Comparison of ENCODE assay signal across 1 cellular context in the genomic region with DNA sequence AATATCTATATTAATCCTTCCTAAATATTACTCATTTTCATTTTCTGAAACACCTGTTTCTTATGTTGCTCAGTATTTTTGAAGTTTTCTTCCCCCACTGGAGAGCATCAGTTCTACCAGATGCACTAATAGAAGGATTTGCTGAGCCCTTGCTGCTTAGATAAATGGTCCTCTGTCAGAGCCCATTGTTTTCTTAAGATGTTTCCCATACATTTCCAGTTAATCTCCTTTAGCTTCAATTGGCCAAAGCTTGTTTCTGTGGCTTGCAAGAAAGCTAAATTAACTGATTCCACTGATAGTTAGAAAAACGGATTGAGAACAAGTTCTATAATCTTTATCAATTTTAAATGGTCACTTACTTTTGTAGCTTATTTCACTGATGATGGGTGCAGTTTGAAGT.
TF ChIP-seq lines count a peak whose summit lies in the region.

No MANE protein-coding gene starts in this region.

TF ChIP-seq in H1, 55 proteins besides CTCF, POLR2A, EP300 and RAD21:
- TF ChIP-seq KDM1A (IDR thresholded peaks at IDR 0.05; ENCODE audit: borderline replicate concordance, low read length) (no peak), ZNF274 (IDR thresholded peaks at IDR 0.05; ENCODE audit: borderline replicate concordance, extremely low read depth, low read length) (no peak), SRF (IDR thresholded peaks at IDR 0.05; ENCODE audit: low read depth, low read length) (no peak), NANOG (IDR thresholded peaks at IDR 0.05; ENCODE audit: insufficient read depth, low read depth, low read length, poor library complexity, severe bottlenecking) (peak; percentile 90), MAX (IDR thresholded peaks at IDR 0.05) (no peak), SIN3A (conservative IDR thresholded peaks at IDR 0.05 in 1 of 2, IDR thresholded peaks at IDR 0.05 in 1 of 2; ENCODE audit: low read depth in 1 of 2, low read length in 2 of 2) (no peak), CTBP2 (IDR thresholded peaks at IDR 0.05; ENCODE audit: borderline replicate concordance, insufficient read depth, insufficient read length, low read length) (no peak), RFX5 (IDR thresholded peaks at IDR 0.05; ENCODE audit: borderline replicate concordance, low read depth, low read length) (no peak), SP1 (IDR thresholded peaks at IDR 0.05; ENCODE audit: low read depth, low read length) (no peak), BCL11A (IDR thresholded peaks at IDR 0.05; ENCODE audit: low read depth in 2 of 2, low read length in 2 of 2) (peak in 1 of 2 experiments; percentile 25)
- TF ChIP-seq, protein P1, sequence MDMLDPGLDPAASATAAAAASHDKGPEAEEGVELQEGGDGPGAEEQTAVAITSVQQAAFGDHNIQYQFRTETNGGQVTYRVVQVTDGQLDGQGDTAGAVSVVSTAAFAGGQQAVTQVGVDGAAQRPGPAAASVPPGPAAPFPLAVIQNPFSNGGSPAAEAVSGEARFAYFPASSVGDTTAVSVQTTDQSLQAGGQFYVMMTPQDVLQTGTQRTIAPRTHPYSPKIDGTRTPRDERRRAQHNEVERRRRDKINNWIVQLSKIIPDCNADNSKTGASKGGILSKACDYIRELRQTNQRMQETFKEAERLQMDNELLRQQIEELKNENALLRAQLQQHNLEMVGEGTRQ (IDR thresholded peaks at IDR 0.05; ENCODE audit: low read length) = no peak
- TF ChIP-seq, protein P2, sequence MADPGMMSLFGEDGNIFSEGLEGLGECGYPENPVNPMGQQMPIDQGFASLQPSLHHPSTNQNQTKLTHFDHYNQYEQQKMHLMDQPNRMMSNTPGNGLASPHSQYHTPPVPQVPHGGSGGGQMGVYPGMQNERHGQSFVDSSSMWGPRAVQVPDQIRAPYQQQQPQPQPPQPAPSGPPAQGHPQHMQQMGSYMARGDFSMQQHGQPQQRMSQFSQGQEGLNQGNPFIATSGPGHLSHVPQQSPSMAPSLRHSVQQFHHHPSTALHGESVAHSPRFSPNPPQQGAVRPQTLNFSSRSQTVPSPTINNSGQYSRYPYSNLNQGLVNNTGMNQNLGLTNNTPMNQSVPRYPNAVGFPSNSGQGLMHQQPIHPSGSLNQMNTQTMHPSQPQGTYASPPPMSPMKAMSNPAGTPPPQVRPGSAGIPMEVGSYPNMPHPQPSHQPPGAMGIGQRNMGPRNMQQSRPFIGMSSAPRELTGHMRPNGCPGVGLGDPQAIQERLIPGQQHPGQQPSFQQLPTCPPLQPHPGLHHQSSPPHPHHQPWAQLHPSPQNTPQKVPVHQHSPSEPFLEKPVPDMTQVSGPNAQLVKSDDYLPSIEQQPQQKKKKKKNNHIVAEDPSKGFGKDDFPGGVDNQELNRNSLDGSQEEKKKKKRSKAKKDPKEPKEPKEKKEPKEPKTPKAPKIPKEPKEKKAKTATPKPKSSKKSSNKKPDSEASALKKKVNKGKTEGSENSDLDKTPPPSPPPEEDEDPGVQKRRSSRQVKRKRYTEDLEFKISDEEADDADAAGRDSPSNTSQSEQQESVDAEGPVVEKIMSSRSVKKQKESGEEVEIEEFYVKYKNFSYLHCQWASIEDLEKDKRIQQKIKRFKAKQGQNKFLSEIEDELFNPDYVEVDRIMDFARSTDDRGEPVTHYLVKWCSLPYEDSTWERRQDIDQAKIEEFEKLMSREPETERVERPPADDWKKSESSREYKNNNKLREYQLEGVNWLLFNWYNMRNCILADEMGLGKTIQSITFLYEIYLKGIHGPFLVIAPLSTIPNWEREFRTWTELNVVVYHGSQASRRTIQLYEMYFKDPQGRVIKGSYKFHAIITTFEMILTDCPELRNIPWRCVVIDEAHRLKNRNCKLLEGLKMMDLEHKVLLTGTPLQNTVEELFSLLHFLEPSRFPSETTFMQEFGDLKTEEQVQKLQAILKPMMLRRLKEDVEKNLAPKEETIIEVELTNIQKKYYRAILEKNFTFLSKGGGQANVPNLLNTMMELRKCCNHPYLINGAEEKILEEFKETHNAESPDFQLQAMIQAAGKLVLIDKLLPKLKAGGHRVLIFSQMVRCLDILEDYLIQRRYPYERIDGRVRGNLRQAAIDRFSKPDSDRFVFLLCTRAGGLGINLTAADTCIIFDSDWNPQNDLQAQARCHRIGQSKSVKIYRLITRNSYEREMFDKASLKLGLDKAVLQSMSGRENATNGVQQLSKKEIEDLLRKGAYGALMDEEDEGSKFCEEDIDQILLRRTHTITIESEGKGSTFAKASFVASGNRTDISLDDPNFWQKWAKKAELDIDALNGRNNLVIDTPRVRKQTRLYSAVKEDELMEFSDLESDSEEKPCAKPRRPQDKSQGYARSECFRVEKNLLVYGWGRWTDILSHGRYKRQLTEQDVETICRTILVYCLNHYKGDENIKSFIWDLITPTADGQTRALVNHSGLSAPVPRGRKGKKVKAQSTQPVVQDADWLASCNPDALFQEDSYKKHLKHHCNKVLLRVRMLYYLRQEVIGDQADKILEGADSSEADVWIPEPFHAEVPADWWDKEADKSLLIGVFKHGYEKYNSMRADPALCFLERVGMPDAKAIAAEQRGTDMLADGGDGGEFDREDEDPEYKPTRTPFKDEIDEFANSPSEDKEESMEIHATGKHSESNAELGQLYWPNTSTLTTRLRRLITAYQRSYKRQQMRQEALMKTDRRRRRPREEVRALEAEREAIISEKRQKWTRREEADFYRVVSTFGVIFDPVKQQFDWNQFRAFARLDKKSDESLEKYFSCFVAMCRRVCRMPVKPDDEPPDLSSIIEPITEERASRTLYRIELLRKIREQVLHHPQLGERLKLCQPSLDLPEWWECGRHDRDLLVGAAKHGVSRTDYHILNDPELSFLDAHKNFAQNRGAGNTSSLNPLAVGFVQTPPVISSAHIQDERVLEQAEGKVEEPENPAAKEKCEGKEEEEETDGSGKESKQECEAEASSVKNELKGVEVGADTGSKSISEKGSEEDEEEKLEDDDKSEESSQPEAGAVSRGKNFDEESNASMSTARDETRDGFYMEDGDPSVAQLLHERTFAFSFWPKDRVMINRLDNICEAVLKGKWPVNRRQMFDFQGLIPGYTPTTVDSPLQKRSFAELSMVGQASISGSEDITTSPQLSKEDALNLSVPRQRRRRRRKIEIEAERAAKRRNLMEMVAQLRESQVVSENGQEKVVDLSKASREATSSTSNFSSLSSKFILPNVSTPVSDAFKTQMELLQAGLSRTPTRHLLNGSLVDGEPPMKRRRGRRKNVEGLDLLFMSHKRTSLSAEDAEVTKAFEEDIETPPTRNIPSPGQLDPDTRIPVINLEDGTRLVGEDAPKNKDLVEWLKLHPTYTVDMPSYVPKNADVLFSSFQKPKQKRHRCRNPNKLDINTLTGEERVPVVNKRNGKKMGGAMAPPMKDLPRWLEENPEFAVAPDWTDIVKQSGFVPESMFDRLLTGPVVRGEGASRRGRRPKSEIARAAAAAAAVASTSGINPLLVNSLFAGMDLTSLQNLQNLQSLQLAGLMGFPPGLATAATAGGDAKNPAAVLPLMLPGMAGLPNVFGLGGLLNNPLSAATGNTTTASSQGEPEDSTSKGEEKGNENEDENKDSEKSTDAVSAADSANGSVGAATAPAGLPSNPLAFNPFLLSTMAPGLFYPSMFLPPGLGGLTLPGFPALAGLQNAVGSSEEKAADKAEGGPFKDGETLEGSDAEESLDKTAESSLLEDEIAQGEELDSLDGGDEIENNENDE (IDR thresholded peaks at IDR 0.05; ENCODE audit: insufficient replicate concordance, low read length) = peak; percentile 57
